8 cellular contexts compared by ENCODE assay signal in genomic region chr10:98269435-98269912, GRCh38. TPM values are rescaled to one million over a fixed set of nuclear protein-coding genes. Genes with fewer than 3 reads are reported as not detected.
DNase-seq lines count a peak whose midpoint lies in the region; ATAC-seq and TF ChIP-seq lines count a peak whose summit lies in the region.

No MANE protein-coding gene starts in this region.

- H3K9me2 ChIP-seq in HCT116 (ENCODE audit: insufficient read depth), result no peaks in the 10 kb centered on the region

- no peaks in the 10 kb centered on the region for H3K4me1 Mint-ChIP-seq in stimulated activated memory B cell treated with anti-CD40 and anti-IgM and Interleukin-4, amounts not matched to agents 10 μg/mL and 1 μg/mL and 100 μg/mL, for 72 hours
- H3K4me1 Mint-ChIP-seq in endothelial cell (ENCODE audit: unreplicated experiment), result peaks cover 28% of the 10 kb centered on the region
- H3K4me1 Mint-ChIP-seq in CD14-positive monocyte, result peaks cover 7% of the 10 kb centered on the region

- H3K9me3 Mint-ChIP-seq in stimulated activated memory B cell treated with anti-CD40 and anti-IgM and Interleukin-4, amounts not matched to agents 10 μg/mL and 1 μg/mL and 100 μg/mL, for 72 hours, result no peaks in the 10 kb centered on the region
- no peaks in the 10 kb centered on the region for H3K9me3 Mint-ChIP-seq in endothelial cell (ENCODE audit: unreplicated experiment)
- peaks cover 0 to 10% (median 0%) of the 10 kb centered on the region in 7 donors for H3K9me3 Mint-ChIP-seq in CD14-positive monocyte

- H4K20me1 ChIP-seq in HCT116 (ENCODE audit: insufficient read depth), result no peaks in the 10 kb centered on the region

- H3K9me3 ChIP-seq in HCT116 (ENCODE audit: control insufficient read depth in 1 of 2, insufficient read depth in 1 of 2, low read depth in 1 of 2, low read length in 2 of 2) (no peaks in the 10 kb centered on the region), adrenal gland (replicated peaks in 1 of 3) (no peaks in the 10 kb centered on the region)

- H3K27ac ChIP-seq in HCT116 (ENCODE audit: low read depth, low read length), result peak overlapping the region; percentile 57
- peak overlapping the region in 2 of 5 donors; percentile 24 to 87 for H3K27ac ChIP-seq in adrenal gland

- peak overlapping the region; percentile 60 to 62 for H3K4me3 ChIP-seq in HCT116 (replicated peaks in 1 of 2; ENCODE audit: low read depth in 1 of 2, low read length in 2 of 2)
- peak overlapping the region in 1 of 4 donors; percentile 15 for H3K4me3 ChIP-seq in adrenal gland

- H3K36me3 ChIP-seq in HCT116 (ENCODE audit: control insufficient read depth in 1 of 2, insufficient read depth in 2 of 2, low read length in 2 of 2) (no peaks in the 10 kb centered on the region), adrenal gland (replicated peaks in 1 of 2) (no peaks in the 10 kb centered on the region)

- 25 to 66% (median 27%) methylated on average over 4 to 8 of the region's 8 CpGs for WGBS in adrenal gland, 4 donors

- H3K4me3 Mint-ChIP-seq in stimulated activated memory B cell treated with anti-CD40 and anti-IgM and Interleukin-4, amounts not matched to agents 10 μg/mL and 1 μg/mL and 100 μg/mL, for 72 hours, result peak overlapping the region; percentile 45
- no peak overlapping the region for H3K4me3 Mint-ChIP-seq in endothelial cell (ENCODE audit: unreplicated experiment)
- peak overlapping the region in 1 of 2 donors; percentile 89 for H3K4me3 Mint-ChIP-seq in CD14-positive monocyte

- H3K27me3 ChIP-seq in HCT116 (ENCODE audit: insufficient read depth, low read length) (no peaks in the 10 kb centered on the region), adrenal gland (no peaks in the 10 kb centered on the region)

- TF ChIP-seq RAD21 in HCT116 (IDR thresholded peaks at IDR 0.05; ENCODE audit: low read depth), result no peak

- TF ChIP-seq POLR2A in HCT116 (IDR thresholded peaks at IDR 0.05; ENCODE audit: borderline replicate concordance, extremely low read depth, insufficient read depth, insufficient read length) (no peak), adrenal gland (IDR thresholded peaks at IDR 0.05) (no peak)

- no peak overlapping the region for H3K27ac Mint-ChIP-seq in stimulated activated memory B cell treated with anti-CD40 and anti-IgM and Interleukin-4, amounts not matched to agents 10 μg/mL and 1 μg/mL and 100 μg/mL, for 72 hours
- H3K27ac Mint-ChIP-seq in endothelial cell (ENCODE audit: unreplicated experiment), result no peak overlapping the region
- no peak overlapping the region for H3K27ac Mint-ChIP-seq in CD14-positive monocyte

- ATAC-seq in HCT116, result peak; percentile 76
- ATAC-seq in stimulated activated memory B cell treated with anti-CD40 and anti-IgM and Interleukin-4, amounts not matched to agents 10 μg/mL and 1 μg/mL and 100 μg/mL, for 72 hours, result no peak
- no peak for ATAC-seq in HG02870 (IDR thresholded peaks at IDR 0.05; ENCODE audit: unreplicated experiment)

- H3K9ac ChIP-seq in HCT116 (ENCODE audit: low read length), result peak overlapping the region; percentile 55

- peak overlapping the region; percentile 37 for H2AFZ ChIP-seq in HCT116 (ENCODE audit: low read depth, low read length, poor library complexity, severe bottlenecking)

- H3K4me2 ChIP-seq in HCT116 (ENCODE audit: low read length), result peak overlapping the region; percentile 91

- BruUV-seq in HCT116 (replicated peaks; lab: Mats Ljungman, UMichigan), result no TSS peak

- no peaks in the 10 kb centered on the region for H3K36me3 Mint-ChIP-seq in stimulated activated memory B cell treated with anti-CD40 and anti-IgM and Interleukin-4, amounts not matched to agents 10 μg/mL and 1 μg/mL and 100 μg/mL, for 72 hours
- H3K36me3 Mint-ChIP-seq in endothelial cell (ENCODE audit: low read depth, unreplicated experiment) (peaks cover 6% of the 10 kb centered on the region), CD14-positive monocyte (peaks cover 0 to 3% of the 10 kb centered on the region in 2 donors)

- intact Hi-C loops in HCT116 (cut with micrococcal nuclease), result loop anchor here (10.0 kb wide), 1 partner anchor 145 kb away; the partner anchor contains the start of gene PYROXD2
- intact Hi-C loops in adrenal gland (cut with DNase I), result loop anchor here in 1 of 2 donors (5.0 kb wide), 1 partner anchor 38 kb away; no protein-coding TSS in a partner anchor
- intact Hi-C loops in CD14-positive monocyte (cut with micrococcal nuclease), result loop anchor here in 1 of 2 donors (10.0 kb wide), 1 partner anchor 65 kb away; no protein-coding TSS in a partner anchor

- POLR2A ChIA-PET in HCT116 (lab: Charles Lee), result interaction anchor here (1.4 kb wide), 1 partner anchor 40 kb away, joined by 10 read pairs; no protein-coding TSS in a partner anchor

- CTCF ChIA-PET in HCT116 (lab: Charles Lee), result interaction anchor here (1.5 kb wide), 1 partner anchor 40 kb away, joined by 11 read pairs; no protein-coding TSS in a partner anchor

- TF ChIP-seq CTCF in HCT116 (IDR thresholded peaks at IDR 0.05 in 2 of 3, conservative IDR thresholded peaks at IDR 0.05 in 1 of 3; ENCODE audit: borderline replicate concordance in 1 of 3, insufficient read depth in 1 of 3, low read depth in 2 of 3, low read length in 2 of 3) (no peak), adrenal gland (IDR thresholded peaks at IDR 0.05) (no peak), endothelial cell (IDR thresholded peaks at IDR 0.05; ENCODE audit: unreplicated experiment) (no peak), CD14-positive monocyte (IDR thresholded peaks at IDR 0.05) (no peak)

- DNase-seq in HCT116 (ENCODE audit: low read depth, low spot score), result peak; percentile 79
- DNase-seq in adrenal gland, result peak; percentile 56 to 91 (median 87)
- DNase-seq in hepatic stellate cell (ENCODE audit: low spot score), result peak; percentile 98
- DNase-seq in endothelial cell (ENCODE audit: low spot score), result no peak
- no peak for DNase-seq in CD14-positive monocyte (ENCODE audit: low spot score)
- no peak for DNase-seq in GM19238 (ENCODE audit: insufficient read length, low spot score)

- peaks cover 36% of the 10 kb centered on the region for H3K27me3 Mint-ChIP-seq in stimulated activated memory B cell treated with anti-CD40 and anti-IgM and Interleukin-4, amounts not matched to agents 10 μg/mL and 1 μg/mL and 100 μg/mL, for 72 hours
- H3K27me3 Mint-ChIP-seq in endothelial cell (ENCODE audit: unreplicated experiment), result peaks cover 13% of the 10 kb centered on the region
- peaks cover 40 to 70% (median 50%) of the 10 kb centered on the region in 3 donors for H3K27me3 Mint-ChIP-seq in CD14-positive monocyte (ENCODE audit: low read depth in 3 of 3)

- peaks cover 43 to 63% of the 10 kb centered on the region in 2 experiments for H3K4me1 ChIP-seq in HCT116 (ENCODE audit: control insufficient read depth in 1 of 2, insufficient read depth in 2 of 2, low read length in 2 of 2)
- H3K4me1 ChIP-seq in adrenal gland (replicated peaks in 1 of 2), result peaks cover 14 to 20% of the 10 kb centered on the region in 2 donors

- RAD21 ChIA-PET in HCT116 (lab: Charles Lee; ENCODE audit: low non-redundant PET in 1 of 2, low total read pairs in 2 of 2, uncharacterized antibody in 2 of 2, unreplicated experiment in 2 of 2), result interaction anchor here (1.2 to 2.2 kb wide), 2 partner anchors 39 to 40 kb away, joined by 4 to 8 read pairs; no protein-coding TSS in a partner anchor

- no peaks in the 10 kb centered on the region for H3K79me2 ChIP-seq in HCT116 (ENCODE audit: insufficient read depth, low read length)

TF ChIP-seq in HCT116, 20 proteins besides CTCF, POLR2A, EP300 and RAD21:
- TF ChIP-seq POLR2AphosphoS5 (IDR thresholded peaks at IDR 0.05; ENCODE audit: low read depth, low read length), result peak; percentile 65
- peak; percentile 85 for TF ChIP-seq YY1 (IDR thresholded peaks at IDR 0.05; ENCODE audit: extremely low read depth, insufficient replicate concordance, low read depth, low read length)
- TF ChIP-seq, protein P1, sequence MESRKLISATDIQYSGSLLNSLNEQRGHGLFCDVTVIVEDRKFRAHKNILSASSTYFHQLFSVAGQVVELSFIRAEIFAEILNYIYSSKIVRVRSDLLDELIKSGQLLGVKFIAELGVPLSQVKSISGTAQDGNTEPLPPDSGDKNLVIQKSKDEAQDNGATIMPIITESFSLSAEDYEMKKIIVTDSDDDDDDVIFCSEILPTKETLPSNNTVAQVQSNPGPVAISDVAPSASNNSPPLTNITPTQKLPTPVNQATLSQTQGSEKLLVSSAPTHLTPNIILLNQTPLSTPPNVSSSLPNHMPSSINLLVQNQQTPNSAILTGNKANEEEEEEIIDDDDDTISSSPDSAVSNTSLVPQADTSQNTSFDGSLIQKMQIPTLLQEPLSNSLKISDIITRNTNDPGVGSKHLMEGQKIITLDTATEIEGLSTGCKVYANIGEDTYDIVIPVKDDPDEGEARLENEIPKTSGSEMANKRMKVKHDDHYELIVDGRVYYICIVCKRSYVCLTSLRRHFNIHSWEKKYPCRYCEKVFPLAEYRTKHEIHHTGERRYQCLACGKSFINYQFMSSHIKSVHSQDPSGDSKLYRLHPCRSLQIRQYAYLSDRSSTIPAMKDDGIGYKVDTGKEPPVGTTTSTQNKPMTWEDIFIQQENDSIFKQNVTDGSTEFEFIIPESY (IDR thresholded peaks at IDR 0.05; ENCODE audit: extremely low read depth, insufficient replicate concordance, low read length), result peak; percentile 75
- TF ChIP-seq MAX (IDR thresholded peaks at IDR 0.05), result no peak
TF ChIP-seq in HCT116: peak in this region for 3.

RNA-seq across cellular contexts. Expression of gene LOXL4, which starts 1.5 kb away (rescaled TPM):
- total RNA-seq in HCT116 (2021; ENCODE audit: unreplicated experiment), result 1.3 TPM
- 1.8 and 2.2 TPM in 2 replicates for polyA plus RNA-seq in HCT116 (2012)
- 10 to 100 TPM in 1 of 8 donors, 1 to 10 TPM in 7; 2.3 to 14.4 (median 5.1) TPM for total RNA-seq in adrenal gland
- polyA plus RNA-seq in adrenal gland, result 1 to 10 TPM; 1.4 to 7.8 (median 2.3) TPM
- 1.8 TPM for total RNA-seq in endothelial cell (ENCODE audit: unreplicated experiment)
- under 1 TPM in 1 of 2 donors, not detected in 1; 0.05 TPM for polyA plus RNA-seq in CD14-positive monocyte

Comparison
In these comparisons a context has a peak if more than half of its experiments do, and no peak if none do; other contexts are left out.
1. DNase-seq: peak in HCT116 (single experiment), adrenal gland (7 of 7) and hepatic stellate cell (single experiment); none in endothelial cell (single experiment), CD14-positive monocyte (single experiment) and GM19238 (single experiment).